13 cellular contexts compared by ENCODE assay signal in the genomic region with DNA sequence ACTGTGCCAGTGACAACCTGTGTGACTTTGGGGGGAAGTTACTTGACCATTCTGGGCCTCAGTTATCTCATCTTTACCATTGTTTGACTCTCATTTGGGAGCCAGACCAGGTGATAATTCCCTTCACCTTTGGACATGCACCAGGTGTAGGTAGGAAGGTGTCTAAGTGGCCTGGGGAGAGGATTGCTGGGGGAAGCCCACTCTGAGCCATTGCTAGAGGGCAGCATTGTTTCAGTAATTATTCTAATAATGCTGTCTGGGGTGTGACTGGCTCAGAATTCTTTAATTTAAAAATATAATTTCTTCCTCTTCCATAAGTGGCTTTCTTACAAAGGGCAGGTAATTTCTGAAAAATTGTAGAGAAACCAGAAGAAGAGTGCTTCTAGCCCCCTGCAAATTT.
A peak's percentile ranks its signal among the peaks of the same experiment; 100 is the strongest.
DNase-seq lines count a peak whose midpoint lies in the region; ATAC-seq and TF ChIP-seq lines count a peak whose summit lies in the region.
"Had no signal": no experiment of that assay in that cellular context is flagged by ENCODE, and none has a peak within 500 bp of the region (broad histone marks: within the 10 kb centered on the region; RNA-seq: fewer than 3 reads in every experiment).

No MANE protein-coding gene starts in this region.

- H3K4me1 ChIP-seq in RWPE2 (ENCODE audit: insufficient read depth, poor library complexity, severe bottlenecking) = no peaks in the 10 kb centered on the region
- no peaks in the 10 kb centered on the region for H3K4me1 ChIP-seq in psoas muscle
- H3K4me1 ChIP-seq: adrenal gland, SJCRH30 had no signal

- no peaks in the 10 kb centered on the region for H3K9me3 Mint-ChIP-seq in Calu3 (ENCODE audit: low read depth, unreplicated experiment)
- H3K9me3 Mint-ChIP-seq in activated T-cell treated with anti-CD3 and anti-CD28 coated beads, Interleukin-2, amount 50 U/mL, for 4 hours = no peaks in the 10 kb centered on the region
- H3K9me3 Mint-ChIP-seq: naive thymus-derived CD8-positive, alpha-beta T cell had no signal

- ATAC-seq in RWPE2 (ENCODE audit: low read depth) = no peak
- no peak for ATAC-seq in psoas muscle
- no peak for ATAC-seq in activated T-cell treated with anti-CD3 and anti-CD28 coated beads, Interleukin-2, amount 50 U/mL, for 4 hours
- ATAC-seq: naive thymus-derived CD8-positive, alpha-beta T cell had no signal

- no peak overlapping the region for H3K27ac ChIP-seq in RWPE2 (ENCODE audit: poor library complexity, severe bottlenecking)
- H3K27ac ChIP-seq in psoas muscle = no peak overlapping the region
- H3K27ac ChIP-seq: adrenal gland, SJCRH30, skin epidermis had no signal

- H3K36me3 ChIP-seq in RWPE2 (ENCODE audit: low read depth) (no peaks in the 10 kb centered on the region), psoas muscle (ENCODE audit: insufficient read depth in 1 of 2, low read depth in 1 of 2) (no peaks in the 10 kb centered on the region)
- H3K36me3 ChIP-seq: adrenal gland, SJCRH30 had no signal

- no peaks in the 10 kb centered on the region for H3K27me3 ChIP-seq in RWPE2 (ENCODE audit: insufficient read depth, poor library complexity, severe bottlenecking)
- peaks cover 0 to 24% (median 0%) of the 10 kb centered on the region in 3 donors for H3K27me3 ChIP-seq in psoas muscle (ENCODE audit: insufficient read depth in 3 of 3, low read length in 2 of 3)
- H3K27me3 ChIP-seq: SJCRH30 had no signal

- H3K4me3 Mint-ChIP-seq in Calu3 (ENCODE audit: low read depth, unreplicated experiment) = no peak overlapping the region
- no peak overlapping the region for H3K4me3 Mint-ChIP-seq in activated T-cell treated with anti-CD3 and anti-CD28 coated beads, Interleukin-2, amount 50 U/mL, for 4 hours
- H3K4me3 Mint-ChIP-seq: naive thymus-derived CD8-positive, alpha-beta T cell had no signal

- no peak for TF ChIP-seq CTCF in Calu3 (IDR thresholded peaks at IDR 0.05; ENCODE audit: unreplicated experiment)
- TF ChIP-seq CTCF in HFF-Myc (IDR thresholded peaks at IDR 0.05; ENCODE audit: low read depth, low read length, missing control alignments) = peak; percentile 26
- TF ChIP-seq CTCF in RWPE2 (IDR thresholded peaks at IDR 0.05; ENCODE audit: poor library complexity, severe bottlenecking) = peak; percentile 23
- TF ChIP-seq CTCF in psoas muscle (IDR thresholded peaks at IDR 0.05) = no peak

- DNase-seq in Calu3 = peak; percentile 2
- no peak for DNase-seq in HFF-Myc (ENCODE audit: extremely low read depth, low read depth)
- no peak for DNase-seq in RWPE2 (ENCODE audit: low spot score)
- DNase-seq in iPS-NIHi7 (ENCODE audit: extremely low spot score) = peak; percentile 68
- DNase-seq in 8988T = no peak
- DNase-seq in psoas muscle = no peak
- DNase-seq in activated T-cell treated with anti-CD3 and anti-CD28 coated beads, Interleukin-2, amount 50 U/mL, for 4 hours = no peak
- DNase-seq: adrenal gland; foreskin melanocyte; naive thymus-derived CD8-positive, alpha-beta T cell; NCI-H226 had no signal

- no TSS peak for BruUV-seq in Calu3 (replicated peaks; lab: Mats Ljungman, UMichigan)

- H3K4me3 ChIP-seq in HFF-Myc (replicated peaks; ENCODE audit: low read depth, low read length) (no peak overlapping the region), RWPE2 (ENCODE audit: severe bottlenecking) (no peak overlapping the region), psoas muscle (no peak overlapping the region)
- H3K4me3 ChIP-seq: adrenal gland, SJCRH30, skin epidermis had no signal

- no peaks in the 10 kb centered on the region for H3K4me1 Mint-ChIP-seq in Calu3 (ENCODE audit: low read depth, unreplicated experiment)
- no peaks in the 10 kb centered on the region for H3K4me1 Mint-ChIP-seq in activated T-cell treated with anti-CD3 and anti-CD28 coated beads, Interleukin-2, amount 50 U/mL, for 4 hours (ENCODE audit: low read depth)
- H3K4me1 Mint-ChIP-seq: naive thymus-derived CD8-positive, alpha-beta T cell had no signal

- H3K27ac Mint-ChIP-seq in Calu3 (ENCODE audit: unreplicated experiment) = no peak overlapping the region
- H3K27ac Mint-ChIP-seq: naive thymus-derived CD8-positive, alpha-beta T cell had no signal

- no peaks in the 10 kb centered on the region for H3K36me3 Mint-ChIP-seq in Calu3 (ENCODE audit: insufficient read depth, unreplicated experiment)
- H3K36me3 Mint-ChIP-seq in activated T-cell treated with anti-CD3 and anti-CD28 coated beads, Interleukin-2, amount 50 U/mL, for 4 hours (ENCODE audit: insufficient read depth) = no peaks in the 10 kb centered on the region
- H3K36me3 Mint-ChIP-seq: naive thymus-derived CD8-positive, alpha-beta T cell had no signal

- CTCF ChIA-PET in Calu3 (lab: Charles Lee) = no interaction called here

- peaks cover 25% of the 10 kb centered on the region for H3K27me3 Mint-ChIP-seq in Calu3 (ENCODE audit: unreplicated experiment)
- H3K27me3 Mint-ChIP-seq in activated T-cell treated with anti-CD3 and anti-CD28 coated beads, Interleukin-2, amount 50 U/mL, for 4 hours (ENCODE audit: low read depth) = peaks cover 9% of the 10 kb centered on the region

- H3K9me3 ChIP-seq in RWPE2 (ENCODE audit: severe bottlenecking) (no peaks in the 10 kb centered on the region), psoas muscle (no peaks in the 10 kb centered on the region)
- H3K9me3 ChIP-seq: adrenal gland, SJCRH30 had no signal

- intact Hi-C loops in Calu3 (cut with micrococcal nuclease; ENCODE audit: unreplicated experiment) = loop anchor here (1.0 to 2.0 kb wide), 3 partner anchors 126 to 384 kb away; no protein-coding TSS in a partner anchor
- intact Hi-C loops in psoas muscle (cut with DNase I) = loop anchor here in 1 of 2 donors (5.0 kb wide), 1 partner anchor 689 kb away; no protein-coding TSS in a partner anchor

Comparison
In these comparisons a context has a peak if more than half of its experiments do, and no peak if none do; other contexts are left out.
1. DNase-seq: peak in Calu3 (single experiment) and iPS-NIHi7 (single experiment); none in HFF-Myc (single experiment), RWPE2 (single experiment), 8988T (single experiment), psoas muscle (0 of 2) and activated T-cell treated with anti-CD3 and anti-CD28 coated beads, Interleukin-2, amount 50 U/mL, for 4 hours (single experiment).
2. CTCF ChIP-seq: peak in HFF-Myc (single experiment) and RWPE2 (single experiment); none in Calu3 (single experiment) and psoas muscle (single experiment).